Comparison of ENCODE assay signal across 13 cellular contexts in the genomic region with DNA sequence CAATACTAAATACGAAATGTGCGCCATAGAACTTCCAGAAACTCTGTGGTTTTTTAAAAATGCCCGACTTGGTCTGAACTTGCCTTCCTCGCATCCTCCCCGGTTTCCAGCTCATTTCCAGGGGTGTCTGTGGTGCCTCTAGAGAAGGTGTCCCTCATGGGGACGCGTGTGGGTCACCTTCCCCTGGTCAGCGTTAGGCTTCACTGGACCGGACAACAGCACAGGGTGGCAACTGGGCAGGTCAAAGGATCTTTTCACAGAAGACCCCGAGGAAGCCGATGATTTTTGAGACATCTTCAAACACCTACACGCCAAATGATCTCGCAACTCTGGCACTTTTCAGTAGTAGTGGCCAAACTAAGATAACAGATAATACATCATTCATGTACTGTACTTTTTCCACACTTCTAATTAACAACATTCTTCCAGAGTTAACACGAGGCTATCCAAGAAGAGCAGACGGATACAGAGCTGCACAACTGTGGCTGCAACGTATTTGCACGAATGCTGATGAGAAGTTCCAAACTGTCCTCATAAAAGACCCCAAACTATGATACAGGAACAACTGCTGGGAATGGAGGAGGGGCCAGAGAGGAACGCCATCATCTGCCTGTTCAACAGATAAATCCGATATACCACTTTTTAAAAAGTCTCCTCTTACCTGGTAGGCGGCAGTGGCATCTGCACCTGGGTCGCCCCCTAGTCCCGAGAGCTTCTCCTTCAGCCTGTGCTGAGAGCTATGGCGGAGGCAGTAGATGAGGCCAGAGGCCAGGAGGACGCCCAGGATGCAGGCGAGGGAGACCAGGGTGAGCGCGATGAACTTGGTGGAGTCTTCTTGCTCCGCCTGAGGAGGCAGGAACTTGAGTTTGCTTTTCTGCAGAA.
"Had no signal": no experiment of that assay in that cellular context is flagged by ENCODE, and none has a peak within 500 bp of the region (broad histone marks: within the 10 kb centered on the region; RNA-seq: fewer than 3 reads in every experiment).

No MANE protein-coding gene starts in this region.

- H3K9me3 ChIP-seq: breast epithelium, heart left ventricle, left ventricle myocardium inferior, upper lobe of left lung had no signal

- H3K4me3 Mint-ChIP-seq: activated CD4-positive, alpha-beta T cell treated with anti-CD3 and anti-CD28 coated beads, Interleukin-2, amount 10 ng/mL, durations not matched to agents 24 days and 14 days; activated naive CD8-positive, alpha-beta T cell treated with anti-CD3 and anti-CD28 coated beads, Interleukin-2, amount 10 ng/mL, durations not matched to agents 7 days and 5 days; activated T-cell treated with anti-CD3 and anti-CD28 coated beads, Interleukin-2, amount 50 U/mL, for 4 hours; memory B cell had no signal

- H3K27ac Mint-ChIP-seq: activated CD4-positive, alpha-beta T cell treated with anti-CD3 and anti-CD28 coated beads, Interleukin-2, amount 10 ng/mL, durations not matched to agents 24 days and 14 days; activated naive CD8-positive, alpha-beta T cell treated with anti-CD3 and anti-CD28 coated beads, Interleukin-2, amount 10 ng/mL, durations not matched to agents 7 days and 5 days; memory B cell; progenitor cell of endocrine pancreas had no signal

- ATAC-seq: activated T-cell treated with anti-CD3 and anti-CD28 coated beads, Interleukin-2, amount 50 U/mL, for 4 hours; heart left ventricle; right cardiac atrium had no signal

- H3K4me3 ChIP-seq: breast epithelium, heart left ventricle, left ventricle myocardium inferior, upper lobe of left lung had no signal

- H3K9me3 Mint-ChIP-seq: activated CD4-positive, alpha-beta T cell treated with anti-CD3 and anti-CD28 coated beads, Interleukin-2, amount 10 ng/mL, durations not matched to agents 24 days and 14 days; activated naive CD8-positive, alpha-beta T cell treated with anti-CD3 and anti-CD28 coated beads, Interleukin-2, amount 10 ng/mL, durations not matched to agents 7 days and 5 days; activated T-cell treated with anti-CD3 and anti-CD28 coated beads, Interleukin-2, amount 50 U/mL, for 4 hours; memory B cell had no signal

- H3K36me3 ChIP-seq: breast epithelium, left ventricle myocardium inferior, upper lobe of left lung had no signal

- H3K27ac ChIP-seq: breast epithelium, heart left ventricle, left ventricle myocardium inferior, upper lobe of left lung had no signal

- H3K36me3 Mint-ChIP-seq: activated naive CD8-positive, alpha-beta T cell treated with anti-CD3 and anti-CD28 coated beads, Interleukin-2, amount 10 ng/mL, durations not matched to agents 7 days and 5 days; memory B cell had no signal

- H3K4me1 ChIP-seq: breast epithelium had no signal

- DNase-seq: activated CD4-positive, alpha-beta T cell treated with anti-CD3 and anti-CD28 coated beads, Interleukin-2, amount 10 ng/mL, durations not matched to agents 24 days and 14 days; activated naive CD8-positive, alpha-beta T cell treated with anti-CD3 and anti-CD28 coated beads, Interleukin-2, amount 10 ng/mL, durations not matched to agents 7 days and 5 days; activated T-cell treated with anti-CD3 and anti-CD28 coated beads, Interleukin-2, amount 50 U/mL, for 4 hours; anterior cingulate cortex; heart left ventricle; left ventricle myocardium inferior; right cardiac atrium; stimulated activated CD4-positive, alpha-beta T cell treated with anti-CD3 and anti-CD28 coated beads, Interleukin-2, amount 100 ng/mL, for 24 hours; stimulated activated naive CD4-positive, alpha-beta T cell had no signal
